In the genomic region with DNA sequence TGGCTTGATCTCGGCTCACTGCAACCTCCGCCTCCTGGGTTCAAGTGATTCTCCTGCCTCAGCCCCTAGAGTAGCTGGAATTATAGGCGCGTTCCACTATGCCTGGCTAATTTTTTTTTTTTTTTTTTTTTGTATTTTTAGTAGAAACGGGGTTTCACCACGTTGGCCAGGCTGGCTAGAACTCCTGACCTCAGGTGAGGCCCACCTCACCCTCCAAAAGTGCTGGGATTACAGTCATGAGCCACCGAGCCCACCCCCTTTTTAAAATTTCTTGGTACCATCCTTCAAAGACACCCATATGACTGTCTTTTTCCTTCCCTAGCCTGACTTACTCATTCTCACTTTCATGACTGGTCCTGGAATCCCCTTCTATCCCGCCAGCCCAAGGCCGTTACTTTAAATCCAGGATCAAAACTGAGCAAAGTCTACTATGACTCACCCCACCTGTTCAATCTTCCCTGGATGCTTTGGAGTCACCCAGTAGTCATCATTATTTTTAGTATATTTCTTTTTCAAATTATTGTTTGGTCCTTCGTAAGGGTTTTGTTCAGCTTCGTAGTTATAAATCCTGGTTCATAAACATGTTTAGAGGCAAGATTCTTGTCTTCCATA, we compare ENCODE assay signal across 13 cellular contexts. TPM values are rescaled to one million over a fixed set of nuclear protein-coding genes. Genes with fewer than 3 reads are reported as not detected.
DNase-seq lines count a peak whose midpoint lies in the region; ATAC-seq, FAIRE-seq and TF ChIP-seq lines count a peak whose summit lies in the region.
"Had no signal": no experiment of that assay in that cellular context is flagged by ENCODE, and none has a peak within 500 bp of the region (broad histone marks: within the 10 kb centered on the region; RNA-seq: fewer than 3 reads in every experiment).

No MANE protein-coding gene starts in this region.

- H3K4me2 ChIP-seq in HepG2 (ENCODE audit: low read depth, low read length), result peak overlapping the region; percentile 100

- no peak for FAIRE-seq in H54 (lab: Jason Lieb, UNC)
- no peak for FAIRE-seq in HepG2 (lab: Jason Lieb, UNC)

- peaks cover 24% of the 10 kb centered on the region for H4K20me1 ChIP-seq in HepG2 (ENCODE audit: insufficient read depth, low read length)

- POLR2A ChIA-PET in activated CD8-positive, alpha-beta T cell treated with anti-CD3 and anti-CD28 coated beads for 36 hours (lab: Charles Lee), result no interaction called here
- POLR2A ChIA-PET in HepG2 (lab: Yijun Ruan, JAX), result interaction anchor here (0.8 kb wide), 1 partner anchor 35 kb away, joined by 4 read pairs; no protein-coding TSS in a partner anchor

- H3K9ac ChIP-seq in HepG2 (ENCODE audit: insufficient read depth, low read depth, low read length), result no peak overlapping the region

- peak overlapping the region in 1 of 3 donors; percentile 66 for H3K27ac Mint-ChIP-seq in CD4-positive, CD25-positive, alpha-beta regulatory T cell
- peak overlapping the region; percentile 63 for H3K27ac Mint-ChIP-seq in activated CD8-positive, alpha-beta T cell treated with anti-CD3 and anti-CD28 coated beads for 36 hours

- in situ Hi-C loops in HepG2 (cut with HindIII; ENCODE audit: extremely low pct_ligation_motif_present, low pct_unique_long_range_greater_than_20kb), result no loop called here

- peaks cover 11% of the 10 kb centered on the region for H3K27me3 Mint-ChIP-seq in CD4-positive, CD25-positive, alpha-beta regulatory T cell
- no peaks in the 10 kb centered on the region for H3K27me3 Mint-ChIP-seq in activated CD8-positive, alpha-beta T cell treated with anti-CD3 and anti-CD28 coated beads for 36 hours

- TF ChIP-seq RAD21 in HepG2 (CRISPR knock-in tag; IDR thresholded peaks at IDR 0.05), result no peak

- H3K4me3 Mint-ChIP-seq in CD4-positive, CD25-positive, alpha-beta regulatory T cell, result peak overlapping the region; percentile 49 to 96 (median 60)
- no peak overlapping the region for H3K4me3 Mint-ChIP-seq in activated CD8-positive, alpha-beta T cell treated with anti-CD3 and anti-CD28 coated beads for 36 hours

- no peaks in the 10 kb centered on the region for H3K9me3 ChIP-seq in CD4-positive, CD25-positive, alpha-beta regulatory T cell (ENCODE audit: control insufficient read depth in 2 of 2, low read length in 2 of 2)
- H3K9me3 ChIP-seq in HepG2 (ENCODE audit: low read length), result no peaks in the 10 kb centered on the region
- H3K9me3 ChIP-seq: BLaER1 had no signal

- TF ChIP-seq POLR2A in H54 (IDR thresholded peaks at IDR 0.05; ENCODE audit: low read depth, low read length) (no peak), HepG2 (IDR thresholded peaks at IDR 0.05; ENCODE audit: insufficient read depth in 1 of 2, low read depth in 2 of 2, low read length in 2 of 2) (no peak)

- H3K9me3 Mint-ChIP-seq in CD4-positive, CD25-positive, alpha-beta regulatory T cell, result no peaks in the 10 kb centered on the region
- H3K9me3 Mint-ChIP-seq in activated CD8-positive, alpha-beta T cell treated with anti-CD3 and anti-CD28 coated beads for 36 hours, result no peaks in the 10 kb centered on the region

- H3K79me2 ChIP-seq in HepG2 (ENCODE audit: insufficient read depth, low read length), result peaks cover 38% of the 10 kb centered on the region

- ATAC-seq in CD4-positive, CD25-positive, alpha-beta regulatory T cell (ENCODE audit: low read depth in 2 of 2), result no peak
- ATAC-seq in activated CD8-positive, alpha-beta T cell treated with anti-CD3 and anti-CD28 coated beads for 36 hours, result no peak
- ATAC-seq in HepG2 (peak; percentile 23; the same call in 2 of the 3 replicates), Right ventricle myocardium superior (ENCODE audit: poor library complexity) (no peak)

- no peaks in the 10 kb centered on the region for H3K27me3 ChIP-seq in CD4-positive, CD25-positive, alpha-beta regulatory T cell (ENCODE audit: control insufficient read depth, insufficient read depth, low read length)
- no peaks in the 10 kb centered on the region for H3K27me3 ChIP-seq in HepG2 (ENCODE audit: control insufficient read depth in 1 of 2, insufficient read depth in 2 of 2, low read length in 2 of 2)
- H3K27me3 ChIP-seq: BLaER1 had no signal

- H2AFZ ChIP-seq in HepG2 (ENCODE audit: low read length), result no peak overlapping the region

- peaks cover 14 to 40% (median 26%) of the 10 kb centered on the region in 4 donors for H3K4me1 Mint-ChIP-seq in CD4-positive, CD25-positive, alpha-beta regulatory T cell
- H3K4me1 Mint-ChIP-seq in activated CD8-positive, alpha-beta T cell treated with anti-CD3 and anti-CD28 coated beads for 36 hours (ENCODE audit: low read depth), result peaks cover 42% of the 10 kb centered on the region

- no TSS peak for BruUV-seq in HepG2 (replicated peaks; lab: Mats Ljungman, UMichigan)

- no peaks in the 10 kb centered on the region for H3K36me3 Mint-ChIP-seq in CD4-positive, CD25-positive, alpha-beta regulatory T cell
- peaks cover 17% of the 10 kb centered on the region for H3K36me3 Mint-ChIP-seq in activated CD8-positive, alpha-beta T cell treated with anti-CD3 and anti-CD28 coated beads for 36 hours (ENCODE audit: low read depth)

- DNase-seq in CD4-positive, CD25-positive, alpha-beta regulatory T cell, result no peak
- DNase-seq in H54 (ENCODE audit: insufficient read length, low spot score) (peak; percentile 4), HepG2 (ENCODE audit: low spot score) (peak; percentile 55), SW 1271 (lab: John Stamatoyannopoulos, UW) (no peak), GF-D8 (lab: John Stamatoyannopoulos, UW) (no peak), hepatic stellate cell (ENCODE audit: low spot score) (no peak), Right ventricle myocardium superior (no peak)
- DNase-seq in activated CD8-positive, alpha-beta T cell treated with anti-CD3 and anti-CD28 coated beads for 36 hours, result peak; percentile 26
- DNase-seq: MM.1S, NCI-H2171, OCI-M1, substantia nigra had no signal

- H3K4me3 ChIP-seq in CD4-positive, CD25-positive, alpha-beta regulatory T cell (ENCODE audit: low read depth, low read length), result no peak overlapping the region
- H3K4me3 ChIP-seq in HepG2 (replicated peaks in 1 of 3; ENCODE audit: insufficient read depth in 1 of 3, low read depth in 2 of 3, low read length in 3 of 3), result peak overlapping the region in 1 of 3 experiments; percentile 85; a peak in 1 of 6 replicates

- intact Hi-C loops in activated CD8-positive, alpha-beta T cell treated with anti-CD3 and anti-CD28 coated beads for 36 hours (cut with micrococcal nuclease), result no loop called here
- intact Hi-C loops in HepG2 (cut with micrococcal nuclease; ENCODE audit: unreplicated experiment) (loop anchor here (10.0 kb wide), 1 partner anchor 227 kb away; no protein-coding TSS in a partner anchor), Right ventricle myocardium superior (cut with DNase I) (no loop called here)

- CTCF ChIA-PET in activated CD8-positive, alpha-beta T cell treated with anti-CD3 and anti-CD28 coated beads for 36 hours (lab: Charles Lee), result no interaction called here
- CTCF ChIA-PET in HepG2 (lab: Yijun Ruan, JAX; ENCODE audit: low intra/inter-chr PET ratio, low total read pairs), result no interaction called here

- TF ChIP-seq EP300 in HepG2 (IDR thresholded peaks at IDR 0.05; ENCODE audit: low read depth in 2 of 2, low read length in 2 of 2) (no peak), HepG2 (CRISPR knock-in tag; IDR thresholded peaks at IDR 0.05; ENCODE audit: borderline replicate concordance) (no peak)

- H3K27ac ChIP-seq in CD4-positive, CD25-positive, alpha-beta regulatory T cell (ENCODE audit: insufficient read depth, low read length, poor library complexity, severe bottlenecking), result no peak overlapping the region
- H3K27ac ChIP-seq in HepG2 (ENCODE audit: extremely low read length, insufficient read depth, low read length), result no peak overlapping the region

- no peak for TF ChIP-seq CTCF in activated CD8-positive, alpha-beta T cell treated with anti-CD3 and anti-CD28 coated beads for 36 hours (IDR thresholded peaks at IDR 0.05)
- no peak for TF ChIP-seq CTCF in HepG2 (CRISPR knock-in tag; IDR thresholded peaks at IDR 0.05)

- WGBS in HepG2 (ENCODE audit: low lambda C conversion rate), result 46% methylated on average over 10 of the region's 11 CpGs

- peaks cover 34% of the 10 kb centered on the region for H3K4me1 ChIP-seq in CD4-positive, CD25-positive, alpha-beta regulatory T cell (ENCODE audit: control insufficient read depth, insufficient read depth, low read length, poor library complexity, severe bottlenecking)
- H3K4me1 ChIP-seq in HepG2 (ENCODE audit: insufficient read depth, low read length), result peaks cover 45% of the 10 kb centered on the region

- peaks cover 4% of the 10 kb centered on the region for H3K36me3 ChIP-seq in CD4-positive, CD25-positive, alpha-beta regulatory T cell (ENCODE audit: control insufficient read depth, insufficient read depth, low read length)
- no peaks in the 10 kb centered on the region; a peak in 1 of 5 replicates for H3K36me3 ChIP-seq in HepG2 (replicated peaks in 1 of 2; ENCODE audit: control insufficient read depth in 1 of 2, insufficient read depth in 2 of 2, low read length in 2 of 2)

RNA-seq across cellular contexts. Expression of a gene that starts 1.2 kb away (rescaled TPM):
- total RNA-seq in CD4-positive, CD25-positive, alpha-beta regulatory T cell, result 94.4 TPM
- 100 to 1,000 TPM; 184 to 285 (median 208) TPM for polyA plus RNA-seq in CD4-positive, CD25-positive, alpha-beta regulatory T cell
- total RNA-seq in activated CD8-positive, alpha-beta T cell treated with anti-CD3 and anti-CD28 coated beads for 36 hours, result 100 to 1,000 TPM; 192 to 196 TPM
- total RNA-seq in HepG2 (2016; rRNA removed; fragmentation: Illumina TruSeq; extraction: Trizol), result 309 and 398 TPM in 2 replicates
- total RNA-seq in HepG2 (2016; cell fraction: cytosol; rRNA removed; fragmentation: Illumina TruSeq; extraction: Trizol; ENCODE audit: low read depth), result 188 and 190 TPM in 2 replicates
- 314 and 394 TPM in 2 replicates for total RNA-seq in HepG2 (2016; cell fraction: insoluble cytoplasmic fraction; rRNA removed; fragmentation: Illumina TruSeq; extraction: Trizol)
- 213 and 228 TPM in 2 replicates for total RNA-seq in HepG2 (2016; cell fraction: membrane; rRNA removed; fragmentation: Illumina TruSeq; extraction: Trizol)
- 121 and 126 TPM in 2 replicates for total RNA-seq in HepG2 (2016; cell fraction: nucleus; rRNA removed; fragmentation: Illumina TruSeq; extraction: Trizol)
- polyA plus RNA-seq in HepG2 (2011; rRNA removed), result 73.3 and 93.8 TPM in 2 replicates
- polyA plus RNA-seq in HepG2 (2011; cell fraction: cytosol; rRNA removed), result 69.3 and 95.9 TPM in 2 replicates
- polyA plus RNA-seq in HepG2 (2011; cell fraction: nucleus; rRNA removed), result 22.7 and 38.2 TPM in 2 replicates
- polyA plus RNA-seq in HepG2 (2012), result 312 and 399 TPM in 2 replicates
- polyA plus RNA-seq in HepG2 (2016; cell fraction: cytosol; fragmentation: Illumina TruSeq; extraction: Trizol; ENCODE audit: low read depth), result 196 and 223 TPM in 2 replicates
- polyA plus RNA-seq in HepG2 (2016; cell fraction: insoluble cytoplasmic fraction; fragmentation: Illumina TruSeq; extraction: Trizol; ENCODE audit: low read depth), result 459 and 468 TPM in 2 replicates
- polyA plus RNA-seq in HepG2 (2016; cell fraction: membrane; fragmentation: Illumina TruSeq; extraction: Trizol; ENCODE audit: low read depth), result 234 TPM in 2 replicates
- 278 and 287 TPM in 2 replicates for polyA plus RNA-seq in HepG2 (2016; cell fraction: nucleus; fragmentation: Illumina TruSeq; extraction: Trizol; ENCODE audit: insufficient read depth, low read depth)
- polyA minus RNA-seq in HepG2 (2011; rRNA and poly(A)+ RNA removed; ENCODE audit: low replicate concordance), result 2.0 and 3.4 TPM in 2 replicates
- 31.8 and 37.9 TPM in 2 replicates for polyA minus RNA-seq in HepG2 (2011; cell fraction: cytosol; rRNA and poly(A)+ RNA removed)
- polyA minus RNA-seq in HepG2 (2011; cell fraction: nucleus; rRNA and poly(A)+ RNA removed), result 21.8 and 29.8 TPM in 2 replicates
- 114 TPM for total RNA-seq in Right ventricle myocardium superior

Comparison
In these comparisons a context has a peak if more than half of its experiments do, and no peak if none do; other contexts are left out.
1. DNase-seq: peak in H54 (single experiment), activated CD8-positive, alpha-beta T cell treated with anti-CD3 and anti-CD28 coated beads for 36 hours (single experiment) and HepG2 (single experiment); none in CD4-positive, CD25-positive, alpha-beta regulatory T cell (0 of 3), SW 1271 (0 of 2), GF-D8 (single experiment), hepatic stellate cell (single experiment) and Right ventricle myocardium superior (single experiment).